ENCODE assay signal across 33 cellular contexts in genomic region chr1:113373644-113374043, GRCh38. TPM values are rescaled to one million over a fixed set of nuclear protein-coding genes. Genes with fewer than 3 reads are reported as not detected.
DNase-seq lines count a peak whose midpoint lies in the region; ATAC-seq, FAIRE-seq and TF ChIP-seq lines count a peak whose summit lies in the region.
"Had no signal": no experiment of that assay in that cellular context is flagged by ENCODE, and none has a peak within 500 bp of the region (broad histone marks: within the 10 kb centered on the region; RNA-seq: fewer than 3 reads in every experiment).

No MANE protein-coding gene starts in this region.

- H3K27ac ChIP-seq in K562 (ENCODE audit: extremely low read depth, low read depth, low read length), result no peak overlapping the region
- H3K27ac ChIP-seq: 22Rv1; A549; BLaER1; BLaER1 treated with 17β-estradiol and CSF1 and Interleukin-3, amounts not matched to agents 10 nM and 100 nM; C4-2B had no signal

- no peak for TF ChIP-seq CTCF in K562 (IDR thresholded peaks at IDR 0.05 in 2 of 3, conservative IDR thresholded peaks at IDR 0.05 in 1 of 3; ENCODE audit: insufficient read depth in 2 of 3, low read depth in 1 of 3, low read length in 3 of 3)

- H3K27me3 ChIP-seq in K562 (ENCODE audit: control insufficient read depth in 2 of 2, insufficient read depth in 2 of 2, low read length in 2 of 2), result no peaks in the 10 kb centered on the region
- H3K27me3 ChIP-seq: BE2C; BLaER1; BLaER1 treated with 17β-estradiol and CSF1 and Interleukin-3, amounts not matched to agents 10 nM and 100 nM had no signal

- no peak overlapping the region for H2AFZ ChIP-seq in K562 (ENCODE audit: low read depth, low read length)

- FAIRE-seq in K562 (lab: Jason Lieb, UNC) (no peak), endometrium (lab: Jason Lieb, UNC) (peak; percentile 37)
- FAIRE-seq: A204.1, A549, D721Med had no signal

- H3K4me1 ChIP-seq in K562 (replicated peaks in 1 of 2; ENCODE audit: control insufficient read depth in 2 of 2, insufficient read depth in 2 of 2, low read length in 2 of 2), result no peaks in the 10 kb centered on the region
- H3K4me1 ChIP-seq: A549, BE2C, Caco-2 had no signal

- CTCF ChIA-PET in K562 (lab: Yijun Ruan, JAX; ENCODE audit: low intra/inter-chr PET ratio), result no interaction called here

- no peaks in the 10 kb centered on the region for H3K9me3 ChIP-seq in K562 (replicated peaks; ENCODE audit: control insufficient read depth, insufficient read depth, low read depth, low read length)
- H3K9me3 ChIP-seq: A549; BE2C; BLaER1; BLaER1 treated with 17β-estradiol and CSF1 and Interleukin-3, amounts not matched to agents 10 nM and 100 nM; Caco-2 had no signal

- DNase-seq in OCI-M1 (lab: John Stamatoyannopoulos, UW) (peak; percentile 15), K562 (ENCODE audit: extremely low read depth in 1 of 4, low spot score in 3 of 4) (no peak), NCI-H774 (lab: John Stamatoyannopoulos, UW) (no peak)
- DNase-seq: 8988T; ACHN; AML-193; BE2C; C1 segment of cervical spinal cord; Caco-2; Calu3; CD4-positive, alpha-beta memory T cell; CD4-positive, alpha-beta T cell; CD4-positive, CD25-positive, alpha-beta regulatory T cell; CD8-positive, alpha-beta memory T cell; CD8-positive, alpha-beta T cell; COR-L47; DMS 273 treated with DMSO at 0.1 percent for 48 hours; DMS153; DMS53; DMS79; DMS79 treated with DMSO at 0.1 percent for 48 hours; DND-41; EL had no signal

- H3K36me3 ChIP-seq in K562 (ENCODE audit: control insufficient read depth, insufficient read depth, low read length), result no peaks in the 10 kb centered on the region
- H3K36me3 ChIP-seq: BE2C; BLaER1; BLaER1 treated with 17β-estradiol and CSF1 and Interleukin-3, amounts not matched to agents 10 nM and 100 nM had no signal

- H3K4me2 ChIP-seq in K562 (ENCODE audit: insufficient read depth, low read length), result no peak overlapping the region
- H3K4me2 ChIP-seq: A549; BLaER1; BLaER1 treated with 17β-estradiol and CSF1 and Interleukin-3, amounts not matched to agents 10 nM and 100 nM had no signal

- ATAC-seq in K562 (no peak), HG03457 (IDR thresholded peaks at IDR 0.05; ENCODE audit: unreplicated experiment) (no peak), GM18867 (IDR thresholded peaks at IDR 0.05; ENCODE audit: unreplicated experiment) (no peak)
- ATAC-seq: A549; CD8-positive, alpha-beta T cell had no signal

- no peaks in the 10 kb centered on the region for H4K20me1 ChIP-seq in K562 (replicated peaks; ENCODE audit: control insufficient read depth, insufficient read depth, low read length)
- H4K20me1 ChIP-seq: BLaER1; BLaER1 treated with 17β-estradiol and CSF1 and Interleukin-3, amounts not matched to agents 10 nM and 100 nM had no signal

- no TSS peak for BruUV-seq in K562 (replicated peaks; lab: Mats Ljungman, UMichigan)

- TF ChIP-seq RAD21 in K562 (CRISPR knock-in tag; conservative IDR thresholded peaks at IDR 0.05 in 1 of 2, IDR thresholded peaks at IDR 0.05 in 1 of 2), result no peak

- no peak for TF ChIP-seq EP300 in K562 (IDR thresholded peaks at IDR 0.05; ENCODE audit: low read length)

- H3K4me3 ChIP-seq in K562, result no peak overlapping the region
- H3K4me3 ChIP-seq: A549; BLaER1; BLaER1 treated with 17β-estradiol and CSF1 and Interleukin-3, amounts not matched to agents 10 nM and 100 nM had no signal

- TF ChIP-seq POLR2A in K562 (conservative IDR thresholded peaks at IDR 0.05), result no peak

- H3K79me2 ChIP-seq in K562 (ENCODE audit: control insufficient read depth, insufficient read depth, low read length), result no peaks in the 10 kb centered on the region

- no peaks in the 10 kb centered on the region for H3K9me1 ChIP-seq in K562 (ENCODE audit: control insufficient read depth, insufficient read depth, low read length)

- POLR2A ChIA-PET in K562 (lab: Yijun Ruan, JAX), result interaction anchor here (0.6 kb wide), 1 partner anchor 31 kb away, joined by 3 read pairs; no protein-coding TSS in a partner anchor

- no peak overlapping the region for H3K9ac ChIP-seq in K562 (ENCODE audit: insufficient read depth in 1 of 2, low read depth in 2 of 2, low read length in 2 of 2)
- H3K9ac ChIP-seq: BLaER1; BLaER1 treated with 17β-estradiol and CSF1 and Interleukin-3, amounts not matched to agents 10 nM and 100 nM had no signal

- in situ Hi-C loops in K562 (cut with MboI), result no loop called here

- intact Hi-C loops in K562 (cut with micrococcal nuclease), result no loop called here

TF ChIP-seq in K562, 482 proteins besides CTCF, POLR2A, EP300 and RAD21:
- TF ChIP-seq CEBPG (CRISPR knock-in tag; IDR thresholded peaks at IDR 0.05) (no peak), CEBPG (tag; conservative IDR thresholded peaks at IDR 0.05 in 1 of 2, IDR thresholded peaks at IDR 0.05 in 1 of 2) (peak; percentile 62 to 68), CEBPB (tag; IDR thresholded peaks at IDR 0.05) (peak; percentile 65), RAD51 (IDR thresholded peaks at IDR 0.05; ENCODE audit: borderline replicate concordance, low read depth) (no peak), ATF3 (IDR thresholded peaks at IDR 0.05) (peak; percentile 71), ATF3 (CRISPR knock-in tag; conservative IDR thresholded peaks at IDR 0.05) (no peak)

RNA-seq across cellular contexts. Expression of gene MAGI3, which starts 16.7 kb away (rescaled TPM):
- total RNA-seq in K562 (2011; cell fraction: chromatin; rRNA removed; ENCODE audit: low replicate concordance), result 12.1 and 22.5 TPM in 2 replicates
- 4.5 and 6.1 TPM in 2 replicates for total RNA-seq in K562 (2011; cell fraction: nucleolus; rRNA removed)
- 22.1 and 43.9 TPM in 2 replicates for total RNA-seq in K562 (2011; cell fraction: nucleoplasm; rRNA removed)
- total RNA-seq in K562 (2014; rRNA removed) (3.7 and 4.7 TPM in 2 replicates), K562 (2014; rRNA removed; fragmentation: Illumina TruSeq; extraction: Trizol) (5.5 and 6.3 TPM in 2 replicates), K562 (2015; rRNA removed; fragmentation: Illumina TruSeq; extraction: Trizol) (6.0 and 7.0 TPM in 2 replicates), K562 (2021) (6.1 and 6.5 TPM in 2 replicates)
- polyA plus RNA-seq in K562 (2011; rRNA removed) (8.6 and 9.1 TPM in 2 replicates), K562 (2014; fragmentation: Illumina TruSeq; extraction: Trizol) (3.6 and 5.6 TPM in 2 replicates), K562 (2014; fragmentation: Nextera tagmentation; extraction: Ambion mirVana) (1 to 10 TPM; 1.0 to 1.2 TPM), K562 (2014; rRNA removed) (3.3 and 3.9 TPM in 2 replicates)
- polyA plus RNA-seq in K562 (2011; cell fraction: cytosol; rRNA removed), result 2.5 and 6.2 TPM in 2 replicates
- 9.3 and 11.5 TPM in 2 replicates for polyA plus RNA-seq in K562 (2011; cell fraction: nucleus; rRNA removed)
- 2.9 and 4.4 TPM in 2 replicates for polyA plus RNA-seq in K562 (2012)
- polyA minus RNA-seq in K562 (2011; rRNA and poly(A)+ RNA removed), result 20.0 and 33.6 TPM in 2 replicates
- polyA minus RNA-seq in K562 (2011; cell fraction: cytosol; rRNA and poly(A)+ RNA removed), result 5.6 and 6.2 TPM in 2 replicates
- polyA minus RNA-seq in K562 (2011; cell fraction: nucleus; rRNA and poly(A)+ RNA removed), result 24.0 and 37.2 TPM in 2 replicates
